Comparison of ENCODE assay signal across 8 cellular contexts in genomic region chr16:29810699-29811169, GRCh38. TPM values are rescaled to one million over a fixed set of nuclear protein-coding genes. Genes with fewer than 3 reads are reported as not detected.
DNase-seq lines count a peak whose midpoint lies in the region; ATAC-seq and TF ChIP-seq lines count a peak whose summit lies in the region.

No MANE protein-coding gene starts in this region.

- no peak for TF ChIP-seq EP300 in upper lobe of left lung (IDR thresholded peaks at IDR 0.05)

- H3K4me3 Mint-ChIP-seq in activated naive CD4-positive, alpha-beta T cell treated with anti-CD3 and anti-CD28 coated beads, Interleukin-2, amount 10 ng/mL, durations not matched to agents 7 days and 5 days: peak overlapping the region; percentile 77

- H3K27ac Mint-ChIP-seq in activated naive CD4-positive, alpha-beta T cell treated with anti-CD3 and anti-CD28 coated beads, Interleukin-2, amount 10 ng/mL, durations not matched to agents 7 days and 5 days: peak overlapping the region; percentile 75

- no peak for TF ChIP-seq POLR2A in upper lobe of left lung (IDR thresholded peaks at IDR 0.05)

- H3K4me3 ChIP-seq in mesodermal cell (ENCODE audit: extremely low read depth, insufficient read depth, low read length, poor library complexity, severe bottlenecking): peak overlapping the region; percentile 16
- H3K4me3 ChIP-seq in upper lobe of left lung: peak overlapping the region in 3 of 4 donors; percentile 51 to 61 (median 57)

- H3K27me3 Mint-ChIP-seq in activated naive CD4-positive, alpha-beta T cell treated with anti-CD3 and anti-CD28 coated beads, Interleukin-2, amount 10 ng/mL, durations not matched to agents 7 days and 5 days: peaks cover 54% of the 10 kb centered on the region

- H3K9me3 Mint-ChIP-seq in activated naive CD4-positive, alpha-beta T cell treated with anti-CD3 and anti-CD28 coated beads, Interleukin-2, amount 10 ng/mL, durations not matched to agents 7 days and 5 days: no peaks in the 10 kb centered on the region

- DNase-seq in activated naive CD4-positive, alpha-beta T cell treated with anti-CD3 and anti-CD28 coated beads, Interleukin-2, amount 10 ng/mL, durations not matched to agents 7 days and 5 days: no peak
- no peak for DNase-seq in activated naive CD4-positive, alpha-beta T cell treated with Interleukin-2 at 50 U/mL for 16 hours
- DNase-seq in upper lobe of left lung (no peak), DMS153 (lab: John Stamatoyannopoulos, UW) (no peak), NCI-H510A treated with DMSO at 0.1 percent for 48 hours (lab: John Stamatoyannopoulos, UW) (no peak)

- H3K27ac ChIP-seq in angular gyrus (ENCODE audit: low read depth, low read length): peak overlapping the region; percentile 44
- H3K27ac ChIP-seq in mesodermal cell (ENCODE audit: low read depth, low read length, severe bottlenecking): peak overlapping the region; percentile 92
- H3K27ac ChIP-seq in upper lobe of left lung: peak overlapping the region; percentile 79 to 94 (median 88)

- H3K9me3 ChIP-seq in mesodermal cell (ENCODE audit: control insufficient read depth, low read length) (no peaks in the 10 kb centered on the region), upper lobe of left lung (no peaks in the 10 kb centered on the region)

- H3K36me3 Mint-ChIP-seq in activated naive CD4-positive, alpha-beta T cell treated with anti-CD3 and anti-CD28 coated beads, Interleukin-2, amount 10 ng/mL, durations not matched to agents 7 days and 5 days: peaks cover 36% of the 10 kb centered on the region

- H3K4me1 Mint-ChIP-seq in activated naive CD4-positive, alpha-beta T cell treated with anti-CD3 and anti-CD28 coated beads, Interleukin-2, amount 10 ng/mL, durations not matched to agents 7 days and 5 days: peaks cover 66% of the 10 kb centered on the region

- H3K27me3 ChIP-seq in upper lobe of left lung: peaks cover 0 to 5% (median 0%) of the 10 kb centered on the region in 4 donors

- H3K4me1 ChIP-seq in mesodermal cell (ENCODE audit: control insufficient read depth, insufficient read depth, low read length, poor library complexity, severe bottlenecking) (peaks cover 45% of the 10 kb centered on the region), upper lobe of left lung (peaks cover 54 to 78% (median 66%) of the 10 kb centered on the region in 4 donors)

- ATAC-seq in upper lobe of left lung (ENCODE audit: low FRiP score in 2 of 2) (no peak), HG03520 (IDR thresholded peaks at IDR 0.05; ENCODE audit: unreplicated experiment) (no peak)

- WGBS in mesodermal cell (ENCODE audit: insufficient coverage in 2 of 2), 2 experiments: 2 to 8% methylated on average over 4 to 7 of the region's 9 CpGs
- WGBS in upper lobe of left lung, 2 donors: 33 to 35% methylated on average over 9 of the region's 9 CpGs

- TF ChIP-seq CTCF in upper lobe of left lung (IDR thresholded peaks at IDR 0.05): no peak

- H3K36me3 ChIP-seq in mesodermal cell (ENCODE audit: control insufficient read depth, insufficient read depth, low read length) (peaks cover 25% of the 10 kb centered on the region), upper lobe of left lung (peaks cover 2 to 21% (median 17%) of the 10 kb centered on the region in 4 donors)

- CTCF ChIA-PET in activated naive CD4-positive, alpha-beta T cell treated with anti-CD3 and anti-CD28 coated beads, Interleukin-2, amount 10 ng/mL, durations not matched to agents 7 days and 5 days (lab: Charles Lee): no interaction called here

RNA-seq across cellular contexts. Expression of gene PRRT2, which starts 1.3 kb away (rescaled TPM):
- 32.8 TPM for polyA plus RNA-seq in mesodermal cell (2013, experiment 1 of 2)
- 25.6 TPM for polyA plus RNA-seq in mesodermal cell (2013, experiment 2 of 2)
- 10 to 100 TPM in 2 of 6 donors, 1 to 10 TPM in 4; 1.4 to 13.6 (median 2.5) TPM for total RNA-seq in upper lobe of left lung

RNA-seq across cellular contexts. Expression of gene MAZ, which starts 4.4 kb away (rescaled TPM):
- 311 TPM for polyA plus RNA-seq in mesodermal cell (2013, experiment 1 of 2)
- 290 TPM for polyA plus RNA-seq in mesodermal cell (2013, experiment 2 of 2)
- total RNA-seq in upper lobe of left lung: 100 to 1,000 TPM in 5 of 6 donors, 10 to 100 TPM in 1; 83.7 to 232 (median 165) TPM

RNA-seq across cellular contexts. Expression of gene PAGR1, which starts 5.2 kb away (rescaled TPM):
- polyA plus RNA-seq in mesodermal cell (2013, experiment 1 of 2): 50.1 TPM
- polyA plus RNA-seq in mesodermal cell (2013, experiment 2 of 2): 40.6 TPM
- total RNA-seq in upper lobe of left lung: 10 to 100 TPM; 22.6 to 49.5 (median 34.6) TPM

RNA-seq across cellular contexts. Expression of gene MVP, which starts 9.5 kb away (rescaled TPM):
- 6.5 TPM for polyA plus RNA-seq in mesodermal cell (2013, experiment 1 of 2)
- 6.7 TPM for polyA plus RNA-seq in mesodermal cell (2013, experiment 2 of 2)
- 100 to 1,000 TPM; 260 to 411 (median 312) TPM for total RNA-seq in upper lobe of left lung

RNA-seq across cellular contexts. Expression of gene KIF22, which starts 20.2 kb away (rescaled TPM):
- 88.2 TPM for polyA plus RNA-seq in mesodermal cell (2013, experiment 1 of 2)
- 82.6 TPM for polyA plus RNA-seq in mesodermal cell (2013, experiment 2 of 2)
- total RNA-seq in upper lobe of left lung: 10 to 100 TPM in 5 of 6 donors, 1 to 10 TPM in 1; 9.1 to 43.5 (median 26.6) TPM
